Comparison of ENCODE assay signal across 8 cellular contexts in the genomic region with DNA sequence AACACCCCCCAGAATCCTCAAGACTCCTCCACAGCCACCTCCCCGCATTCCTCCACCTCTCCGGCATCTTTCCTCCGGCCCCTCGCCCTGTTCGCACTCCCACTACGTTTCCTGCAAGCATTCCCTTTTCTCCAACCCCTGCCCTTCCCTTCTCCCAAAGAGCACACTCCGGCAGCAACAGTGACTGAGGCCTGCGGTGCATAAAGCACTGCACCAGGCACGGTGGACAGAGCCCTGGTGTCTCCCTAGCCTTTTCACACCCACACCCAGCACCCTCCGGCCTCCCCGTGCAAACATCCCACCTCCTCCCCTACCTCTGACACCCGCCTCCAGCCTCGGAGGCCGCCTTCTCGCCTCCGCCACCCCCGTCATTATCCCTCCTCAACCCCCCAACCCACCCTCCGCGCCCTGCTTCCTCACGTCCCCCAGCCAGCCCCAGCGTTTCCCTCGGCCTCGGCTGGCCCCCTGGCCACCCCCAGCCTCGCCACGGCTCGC. TPM values are rescaled to one million over a fixed set of nuclear protein-coding genes. Genes with fewer than 3 reads are reported as not detected.
DNase-seq lines count a peak whose midpoint lies in the region; ATAC-seq and TF ChIP-seq lines count a peak whose summit lies in the region.

No MANE protein-coding gene starts in this region.

- intact Hi-C loops in Caco-2 (cut with micrococcal nuclease; ENCODE audit: unreplicated experiment), result loop anchor here (10.0 kb wide), 1 partner anchor 310 kb away; no protein-coding TSS in a partner anchor
- intact Hi-C loops in activated CD4-positive, alpha-beta T cell treated with anti-CD3 and anti-CD28 coated beads, Interleukin-2, amount 10 ng/mL, durations not matched to agents 24 days and 14 days (cut with micrococcal nuclease), result loop anchor here (2.0 to 10.0 kb wide), 5 partner anchors 18 to 320 kb away; partner anchors contain the start of genes HEG1 and SNX4

- H3K9me3 Mint-ChIP-seq in Caco-2 (ENCODE audit: unreplicated experiment), result no peaks in the 10 kb centered on the region
- H3K9me3 Mint-ChIP-seq in activated CD4-positive, alpha-beta T cell treated with anti-CD3 and anti-CD28 coated beads, Interleukin-2, amount 10 ng/mL, durations not matched to agents 24 days and 14 days, result no peaks in the 10 kb centered on the region
- H3K9me3 Mint-ChIP-seq in effector memory CD8-positive, alpha-beta T cell, result no peaks in the 10 kb centered on the region

- no peaks in the 10 kb centered on the region for H3K27me3 ChIP-seq in Caco-2 (replicated peaks; ENCODE audit: control insufficient read depth, insufficient read depth, low read length)
- H3K27me3 ChIP-seq in lung (ENCODE audit: control insufficient read depth, insufficient read depth), result no peaks in the 10 kb centered on the region

- 0 out of 2 replicates have a peak, but pooled peaks cover 1% of the 10 kb centered on the region for H3K36me3 ChIP-seq in Caco-2 (ENCODE audit: control insufficient read depth, insufficient read depth, low read length)
- H3K36me3 ChIP-seq in lung (ENCODE audit: control insufficient read depth in 2 of 2, insufficient read depth in 2 of 2, low read length in 2 of 2), result no peaks in the 10 kb centered on the region

- H3K36me3 Mint-ChIP-seq in Caco-2 (ENCODE audit: insufficient read depth, unreplicated experiment), result peaks cover 33% of the 10 kb centered on the region
- peaks cover 28% of the 10 kb centered on the region for H3K36me3 Mint-ChIP-seq in activated CD4-positive, alpha-beta T cell treated with anti-CD3 and anti-CD28 coated beads, Interleukin-2, amount 10 ng/mL, durations not matched to agents 24 days and 14 days (ENCODE audit: low read depth)
- H3K36me3 Mint-ChIP-seq in effector memory CD8-positive, alpha-beta T cell (ENCODE audit: insufficient read depth), result peaks cover 24% of the 10 kb centered on the region

- BruUV-seq in Caco-2 (replicated peaks; lab: Mats Ljungman, UMichigan), result no TSS peak

- DNase-seq in Caco-2, result peak; percentile 64 to 67
- no peak for DNase-seq in LNCaP clone FGC (ENCODE audit: low read depth)
- DNase-seq in activated CD4-positive, alpha-beta T cell treated with anti-CD3 and anti-CD28 coated beads, Interleukin-2, amount 10 ng/mL, durations not matched to agents 24 days and 14 days, result peak; percentile 77
- DNase-seq in effector memory CD8-positive, alpha-beta T cell, result peak; percentile 38 to 46 (median 39)
- DNase-seq in lung (ENCODE audit: low spot score), result peak; percentile 39
- DNase-seq in stimulated activated CD8-positive, alpha-beta memory T cell treated with anti-CD3 and anti-CD28 coated beads, Interleukin-4, amount 100 ng/mL, for 24 hours (ENCODE audit: low read depth), result peak; percentile 13

- H3K27ac ChIP-seq in lung (ENCODE audit: low read depth in 1 of 2, low read length in 1 of 2), result peak overlapping the region; percentile 79 to 93

- ATAC-seq in GM21529 (IDR thresholded peaks at IDR 0.05; ENCODE audit: unreplicated experiment), result peak; percentile 31
- ATAC-seq in effector memory CD8-positive, alpha-beta T cell (replicated peaks), result peak; percentile 42
- peak; percentile 29 for ATAC-seq in lung (ENCODE audit: insufficient read depth, low FRiP score)
- ATAC-seq in GM18520 (IDR thresholded peaks at IDR 0.05; ENCODE audit: unreplicated experiment), result no peak

- H3K4me1 ChIP-seq in Caco-2 (peaks cover 30% of the 10 kb centered on the region), lung (ENCODE audit: control insufficient read depth in 2 of 2, insufficient read depth in 2 of 2, low read length in 2 of 2) (peaks cover 2 to 15% of the 10 kb centered on the region in 2 donors)

- no peak for TF ChIP-seq CTCF in Caco-2 (IDR thresholded peaks at IDR 0.05; ENCODE audit: insufficient read depth in 1 of 2, low read depth in 1 of 2, low read length in 1 of 2, severe bottlenecking in 1 of 2, unreplicated experiment in 1 of 2)
- no peak for TF ChIP-seq CTCF in LNCaP clone FGC (IDR thresholded peaks at IDR 0.05; ENCODE audit: control insufficient read depth, extremely low read depth, insufficient read depth)
- no peak for TF ChIP-seq CTCF in lung (IDR thresholded peaks at IDR 0.05; ENCODE audit: control extremely low read depth, extremely low read depth)

- WGBS in lung, 2 donors, result 0 to 1% methylated on average over 22 to 26 of the region's 26 CpGs

- CTCF ChIA-PET in Caco-2 (lab: Charles Lee), result no interaction called here

- H3K4me1 Mint-ChIP-seq in Caco-2 (ENCODE audit: low read depth, unreplicated experiment), result peaks cover 46% of the 10 kb centered on the region
- peaks cover 35% of the 10 kb centered on the region for H3K4me1 Mint-ChIP-seq in activated CD4-positive, alpha-beta T cell treated with anti-CD3 and anti-CD28 coated beads, Interleukin-2, amount 10 ng/mL, durations not matched to agents 24 days and 14 days
- peaks cover 30 to 48% of the 10 kb centered on the region in 2 donors for H3K4me1 Mint-ChIP-seq in effector memory CD8-positive, alpha-beta T cell (ENCODE audit: low read depth in 2 of 2)

- H3K4me3 ChIP-seq in Caco-2 (ENCODE audit: low read depth, low read length) (peak overlapping the region; percentile 95), LNCaP clone FGC (ENCODE audit: low read depth, low read length) (peak overlapping the region; percentile 77), lung (peak overlapping the region; percentile 94)

- H3K27ac Mint-ChIP-seq in Caco-2 (ENCODE audit: unreplicated experiment), result peak overlapping the region; percentile 98
- H3K27ac Mint-ChIP-seq in activated CD4-positive, alpha-beta T cell treated with anti-CD3 and anti-CD28 coated beads, Interleukin-2, amount 10 ng/mL, durations not matched to agents 24 days and 14 days, result peak overlapping the region; percentile 92
- H3K27ac Mint-ChIP-seq in effector memory CD8-positive, alpha-beta T cell, result peak overlapping the region; percentile 99 to 100

- POLR2A ChIA-PET in Caco-2 (lab: Charles Lee), result interaction anchor here (0.6 kb wide), 2 partner anchors 66 to 221 kb away, joined by 5 to 10 read pairs; no protein-coding TSS in a partner anchor

- H3K9me3 ChIP-seq in Caco-2 (no peaks in the 10 kb centered on the region), lung (ENCODE audit: control insufficient read depth in 2 of 2, insufficient read depth in 1 of 2, low read length in 1 of 2) (no peaks in the 10 kb centered on the region)

- no peaks in the 10 kb centered on the region for H3K27me3 Mint-ChIP-seq in Caco-2 (ENCODE audit: insufficient read depth, unreplicated experiment)
- no peaks in the 10 kb centered on the region for H3K27me3 Mint-ChIP-seq in activated CD4-positive, alpha-beta T cell treated with anti-CD3 and anti-CD28 coated beads, Interleukin-2, amount 10 ng/mL, durations not matched to agents 24 days and 14 days
- no peaks in the 10 kb centered on the region for H3K27me3 Mint-ChIP-seq in effector memory CD8-positive, alpha-beta T cell

- peak overlapping the region; percentile 100 for H3K4me3 Mint-ChIP-seq in Caco-2 (ENCODE audit: unreplicated experiment)
- H3K4me3 Mint-ChIP-seq in activated CD4-positive, alpha-beta T cell treated with anti-CD3 and anti-CD28 coated beads, Interleukin-2, amount 10 ng/mL, durations not matched to agents 24 days and 14 days, result peak overlapping the region; percentile 95
- H3K4me3 Mint-ChIP-seq in effector memory CD8-positive, alpha-beta T cell, result peak overlapping the region; percentile 89 to 92

RNA-seq across cellular contexts. Expression of gene ZNF148, which starts 0.6 kb away (rescaled TPM):
- total RNA-seq in Caco-2 (2022) (29.4 and 33.3 TPM in 2 replicates), lung (10 to 100 TPM; 33.3 to 46.2 TPM)
- total RNA-seq in activated CD4-positive, alpha-beta T cell treated with anti-CD3 and anti-CD28 coated beads, Interleukin-2, amount 10 ng/mL, durations not matched to agents 24 days and 14 days, result 31.8 and 38.0 TPM in 2 replicates
- 1 to 10 TPM; 3.5 to 7.5 TPM for polyA plus RNA-seq in lung
